ENCODE assay signal across 39 cellular contexts in the genomic region with DNA sequence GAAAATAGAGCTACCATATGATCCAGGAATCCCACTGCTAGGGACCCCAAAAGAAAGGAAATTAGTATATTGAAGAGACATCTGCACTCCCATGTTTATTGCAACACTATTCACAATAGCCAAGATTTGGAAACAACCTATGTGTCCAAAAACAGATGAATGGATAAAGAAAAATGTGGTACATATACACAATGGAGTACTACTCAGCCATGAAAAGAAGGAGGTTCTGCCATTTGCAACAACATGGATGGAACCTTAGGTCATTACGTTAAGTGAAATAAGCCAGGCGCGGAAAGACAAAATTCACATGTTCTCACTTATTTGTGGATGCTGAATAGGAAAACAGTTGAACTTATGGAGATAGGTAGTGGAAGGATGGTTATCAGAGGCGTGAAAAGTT.
"Had no signal": no experiment of that assay in that cellular context is flagged by ENCODE, and none has a peak within 500 bp of the region (broad histone marks: within the 10 kb centered on the region; RNA-seq: fewer than 3 reads in every experiment).

No MANE protein-coding gene starts in this region.

- H3K36me3 Mint-ChIP-seq: activated naive CD4-positive, alpha-beta T cell treated with anti-CD3 and anti-CD28 coated beads, Interleukin-2, amount 10 ng/mL, durations not matched to agents 7 days and 5 days; activated naive CD8-positive, alpha-beta T cell treated with anti-CD3 and anti-CD28 coated beads, Interleukin-2, amount 10 ng/mL, durations not matched to agents 7 days and 5 days had no signal

- H3K27me3 ChIP-seq: adrenal gland, ascending aorta, body of pancreas, brain microvascular endothelial cell, breast epithelium, cardiac muscle cell had no signal

- FAIRE-seq: bronchial epithelial cell, colon had no signal

- H3K4me1 Mint-ChIP-seq: activated naive CD4-positive, alpha-beta T cell treated with anti-CD3 and anti-CD28 coated beads, Interleukin-2, amount 10 ng/mL, durations not matched to agents 7 days and 5 days; activated naive CD4-positive, alpha-beta T cell treated with anti-CD3 and anti-CD28 coated beads, Interleukin-2, amount 50 U/mL, for 24 hours; activated naive CD8-positive, alpha-beta T cell treated with anti-CD3 and anti-CD28 coated beads for 36 hours; activated naive CD8-positive, alpha-beta T cell treated with anti-CD3 and anti-CD28 coated beads, Interleukin-2, amount 10 ng/mL, durations not matched to agents 7 days and 5 days; activated naive CD8-positive, alpha-beta T cell treated with anti-CD3 and anti-CD28 coated beads, Interleukin-2, amount 50 U/mL, for 24 hours; activated T-helper 17 cell treated with anti-CD3 and anti-CD28 coated beads, Interleukin-2, amount 50 U/mL, for 72 hours; brain; central memory CD8-positive, alpha-beta T cell had no signal

- ATAC-seq: activated naive CD4-positive, alpha-beta T cell treated with anti-CD3 and anti-CD28 coated beads, Interleukin-2, amount 50 U/mL, for 72 hours; activated naive CD8-positive, alpha-beta T cell treated with anti-CD3 and anti-CD28 coated beads, Interleukin-2, amount 50 U/mL, for 24 hours; activated T-cell treated with anti-CD3 and anti-CD28 coated beads, Interleukin-2, amount 50 U/mL, for 4 hours; activated T-cell treated with anti-CD3 and anti-CD28 coated beads, Interleukin-2, amount 50 U/mL, for 72 hours; activated T-helper 17 cell treated with anti-CD3 and anti-CD28 coated beads, Interleukin-2, amount 50 U/mL, for 72 hours; body of pancreas had no signal

- H3K4me1 ChIP-seq: adrenal gland, ascending aorta, body of pancreas, breast epithelium had no signal

- DNase-seq: activated effector memory CD4-positive, alpha-beta T cell treated with anti-CD3 and anti-CD28 coated beads, Interleukin-2, amount 50 U/mL, for 16 hours; activated effector memory CD4-positive, alpha-beta T cell treated with Interleukin-2 at 50 U/mL for 16 hours; activated gamma-delta T cell; activated gamma-delta T cell treated with Interleukin-2 at 50 U/mL for 16 hours; activated naive CD4-positive, alpha-beta T cell; activated naive CD4-positive, alpha-beta T cell treated with anti-CD3 and anti-CD28 coated beads for 36 hours; activated naive CD4-positive, alpha-beta T cell treated with anti-CD3 and anti-CD28 coated beads, Interleukin-2, amount 10 ng/mL, durations not matched to agents 7 days and 5 days; activated naive CD4-positive, alpha-beta T cell treated with anti-CD3 and anti-CD28 coated beads, Interleukin-2, amount 50 U/mL, for 16 hours; activated naive CD4-positive, alpha-beta T cell treated with Interleukin-2 at 50 U/mL for 16 hours; activated naive CD8-positive, alpha-beta T cell treated with anti-CD3 and anti-CD28 coated beads for 36 hours; activated naive CD8-positive, alpha-beta T cell treated with anti-CD3 and anti-CD28 coated beads, Interleukin-2, amount 10 ng/mL, durations not matched to agents 7 days and 5 days; activated naive CD8-positive, alpha-beta T cell treated with anti-CD3 and anti-CD28 coated beads, Interleukin-2, amount 50 U/mL, for 24 hours; activated T-cell treated with anti-CD3 and anti-CD28 coated beads, Interleukin-2, amount 50 U/mL, for 24 hours; activated T-cell treated with anti-CD3 and anti-CD28 coated beads, Interleukin-2, amount 50 U/mL, for 4 hours; activated T-cell treated with anti-CD3 and anti-CD28 coated beads, Interleukin-2, amount 50 U/mL, for 48 hours; activated T-cell treated with anti-CD3 and anti-CD28 coated beads, Interleukin-2, amount 50 U/mL, for 72 hours; adrenal gland; amniotic stem cell; amygdala; anterior cingulate cortex; aorta; body of pancreas; brain microvascular endothelial cell; caudate nucleus; central memory CD4-positive, alpha-beta T cell; cerebellar nuclear complex had no signal

- H3K36me3 ChIP-seq: adrenal gland, ascending aorta, brain microvascular endothelial cell, breast epithelium, cardiac muscle cell had no signal

- H3K4me3 Mint-ChIP-seq: activated naive CD4-positive, alpha-beta T cell treated with anti-CD3 and anti-CD28 coated beads for 36 hours; activated naive CD4-positive, alpha-beta T cell treated with anti-CD3 and anti-CD28 coated beads, Interleukin-2, amount 10 ng/mL, durations not matched to agents 7 days and 5 days; activated naive CD4-positive, alpha-beta T cell treated with anti-CD3 and anti-CD28 coated beads, Interleukin-2, amount 50 U/mL, for 24 hours; activated naive CD8-positive, alpha-beta T cell; activated naive CD8-positive, alpha-beta T cell treated with anti-CD3 and anti-CD28 coated beads for 36 hours; activated naive CD8-positive, alpha-beta T cell treated with anti-CD3 and anti-CD28 coated beads, Interleukin-2, amount 10 ng/mL, durations not matched to agents 7 days and 5 days; activated naive CD8-positive, alpha-beta T cell treated with anti-CD3 and anti-CD28 coated beads, Interleukin-2, amount 50 U/mL, for 24 hours; activated T-cell treated with anti-CD3 and anti-CD28 coated beads, Interleukin-2, amount 50 U/mL, for 24 hours; activated T-cell treated with anti-CD3 and anti-CD28 coated beads, Interleukin-2, amount 50 U/mL, for 4 hours; activated T-cell treated with anti-CD3 and anti-CD28 coated beads, Interleukin-2, amount 50 U/mL, for 72 hours; activated T-helper 1 cell treated with anti-CD3 and anti-CD28 coated beads, Interleukin-12 subunit alpha, Interleukin-12 subunit beta, Interleukin-2, Interleukin-4 antibody, amounts not matched to agents 30 ng/mL and 10 ng/mL and 1 ng/mL, durations not matched to agents 14 hours and 24 hours and 36 hours; activated T-helper 17 cell treated with anti-CD3 and anti-CD28 coated beads, Interleukin-2, amount 50 U/mL, for 72 hours; brain; central memory CD8-positive, alpha-beta T cell had no signal

- H3K27ac ChIP-seq: adrenal gland, ascending aorta, body of pancreas, brain microvascular endothelial cell, breast epithelium, cardiac muscle cell had no signal

- H3K4me3 ChIP-seq: adrenal gland, ascending aorta, body of pancreas, breast epithelium, cardiac muscle cell had no signal

- H3K9me3 ChIP-seq: adrenal gland, breast epithelium had no signal

- H3K27me3 Mint-ChIP-seq: activated naive CD4-positive, alpha-beta T cell treated with anti-CD3 and anti-CD28 coated beads, Interleukin-2, amount 10 ng/mL, durations not matched to agents 7 days and 5 days; activated naive CD8-positive, alpha-beta T cell treated with anti-CD3 and anti-CD28 coated beads for 36 hours; activated T-cell treated with anti-CD3 and anti-CD28 coated beads, Interleukin-2, amount 50 U/mL, for 24 hours; activated T-helper 17 cell treated with anti-CD3 and anti-CD28 coated beads, Interleukin-2, amount 50 U/mL, for 72 hours had no signal

- H3K27ac Mint-ChIP-seq: activated naive CD4-positive, alpha-beta T cell treated with anti-CD3 and anti-CD28 coated beads for 36 hours; activated naive CD4-positive, alpha-beta T cell treated with anti-CD3 and anti-CD28 coated beads, Interleukin-2, amount 10 ng/mL, durations not matched to agents 7 days and 5 days; activated naive CD4-positive, alpha-beta T cell treated with anti-CD3 and anti-CD28 coated beads, Interleukin-2, amount 50 U/mL, for 24 hours; activated naive CD4-positive, alpha-beta T cell treated with anti-CD3 and anti-CD28 coated beads, Interleukin-2, amount 50 U/mL, for 72 hours; activated naive CD8-positive, alpha-beta T cell; activated naive CD8-positive, alpha-beta T cell treated with anti-CD3 and anti-CD28 coated beads for 36 hours; activated naive CD8-positive, alpha-beta T cell treated with anti-CD3 and anti-CD28 coated beads, Interleukin-2, amount 10 ng/mL, durations not matched to agents 7 days and 5 days; activated naive CD8-positive, alpha-beta T cell treated with anti-CD3 and anti-CD28 coated beads, Interleukin-2, amount 50 U/mL, for 24 hours; activated T-cell treated with anti-CD3 and anti-CD28 coated beads, Interleukin-2, amount 50 U/mL, for 24 hours; activated T-cell treated with anti-CD3 and anti-CD28 coated beads, Interleukin-2, amount 50 U/mL, for 72 hours; activated T-helper 1 cell treated with anti-CD3 and anti-CD28 coated beads, Interleukin-12 subunit alpha, Interleukin-12 subunit beta, Interleukin-2, Interleukin-4 antibody, amounts not matched to agents 30 ng/mL and 10 ng/mL and 1 ng/mL, durations not matched to agents 14 hours and 24 hours and 36 hours; activated T-helper 17 cell treated with anti-CD3 and anti-CD28 coated beads, Interleukin-2, amount 50 U/mL, for 72 hours; activated T-helper 2 cell treated with anti-CD3 and anti-CD28 coated beads, Interferon-gamma antibody, Interleukin-2, Interleukin-4, amounts not matched to agents 10 μg/mL and 5 μg/mL and 100 μg/mL, durations not matched to agents 14 hours and 24 hours and 36 hours; brain had no signal
